Comparison of ENCODE assay signal across 11 cellular contexts in genomic region chr1:41713557-41714327, GRCh38.
A peak's percentile ranks its signal among the peaks of the same experiment; 100 is the strongest.
DNase-seq lines count a peak whose midpoint lies in the region; ATAC-seq, FAIRE-seq and TF ChIP-seq lines count a peak whose summit lies in the region.
"Had no signal": no experiment of that assay in that cellular context is flagged by ENCODE, and none has a peak within 500 bp of the region (broad histone marks: within the 10 kb centered on the region; RNA-seq: fewer than 3 reads in every experiment).

No MANE protein-coding gene starts in this region.

- ATAC-seq in PC-3, result peak; percentile 86
- ATAC-seq: activated naive CD4-positive, alpha-beta T cell treated with anti-CD3 and anti-CD28 coated beads, Interleukin-2, amount 50 U/mL, for 72 hours; Panc1 had no signal

- H3K9me2 ChIP-seq in PC-3 (replicated peaks; ENCODE audit: low read length), result no peaks in the 10 kb centered on the region

- H3K9me1 ChIP-seq in endothelial cell of umbilical vein (replicated peaks; ENCODE audit: control insufficient read depth, extremely low read depth, insufficient read depth, low read length), result no peaks in the 10 kb centered on the region

- BruUV-seq in PC-3 (replicated peaks; lab: Mats Ljungman, UMichigan), result no TSS peak
- no TSS peak for BruUV-seq in endothelial cell of umbilical vein (replicated peaks; lab: Mats Ljungman, UMichigan)

- peaks cover 25% of the 10 kb centered on the region for H3K4me1 ChIP-seq in PC-3 (ENCODE audit: insufficient read depth, low read length)
- peaks cover 21% of the 10 kb centered on the region for H3K4me1 ChIP-seq in endothelial cell of umbilical vein (ENCODE audit: control insufficient read depth, extremely low read depth, insufficient read depth, low read length)
- no peaks in the 10 kb centered on the region for H3K4me1 ChIP-seq in esophagus muscularis mucosa

- no peaks in the 10 kb centered on the region for H4K20me1 ChIP-seq in PC-3 (ENCODE audit: low read length)
- no peaks in the 10 kb centered on the region for H4K20me1 ChIP-seq in endothelial cell of umbilical vein (replicated peaks; ENCODE audit: control insufficient read depth, extremely low read depth, insufficient read depth, low read length)

- peak overlapping the region; percentile 21; the same call in 1 of the 2 replicates for H3K27ac ChIP-seq in PC-3 (ENCODE audit: low read length)
- peak overlapping the region; percentile 71 for H3K27ac ChIP-seq in endothelial cell of umbilical vein (ENCODE audit: insufficient read depth, low read depth, low read length)
- H3K27ac ChIP-seq in esophagus muscularis mucosa (replicated peaks in 1 of 4), result no peak overlapping the region

- H3K9ac ChIP-seq in PC-3 (ENCODE audit: low read length) (no peak overlapping the region), endothelial cell of umbilical vein (replicated peaks; ENCODE audit: extremely low read depth, insufficient read depth, low read length) (peak overlapping the region; percentile 27)

- WGBS in esophagus muscularis mucosa, result 53% methylated on average over 6 of the region's 6 CpGs

- TF ChIP-seq POLR2A in H54 (IDR thresholded peaks at IDR 0.05; ENCODE audit: low read depth, low read length) (no peak), endothelial cell of umbilical vein (IDR thresholded peaks at IDR 0.05; ENCODE audit: low read depth, low read length) (no peak), esophagus muscularis mucosa (IDR thresholded peaks at IDR 0.05; ENCODE audit: low read depth) (no peak)

- no peaks in the 10 kb centered on the region for H3F3A ChIP-seq in PC-3 (ENCODE audit: low read length, unreplicated experiment)

- H3K4me2 ChIP-seq in PC-3 (ENCODE audit: low read length) (peak overlapping the region; percentile 42), endothelial cell of umbilical vein (ENCODE audit: insufficient read depth, low read length) (peak overlapping the region; percentile 34)

- H3K4me3 ChIP-seq in PC-3 (ENCODE audit: low read length), result no peak overlapping the region; the same call in 1 of the 2 replicates
- H3K4me3 ChIP-seq in endothelial cell of umbilical vein (replicated peaks in 1 of 3; ENCODE audit: insufficient read depth in 1 of 3, low read depth in 1 of 3, low read length in 3 of 3), result no peak overlapping the region
- no peak overlapping the region for H3K4me3 ChIP-seq in esophagus muscularis mucosa

- CTCF ChIA-PET in PC-3 (lab: Charles Lee), result interaction anchor here (0.9 kb wide), 1 partner anchor 71 kb away, joined by 3 read pairs; no protein-coding TSS in a partner anchor
- CTCF ChIA-PET in endothelial cell of umbilical vein (lab: Charles Lee), result interaction anchor here (0.7 to 1.9 kb wide), 13 partner anchors 9 to 460 kb away, joined by 3 to 13 read pairs (median 4); no protein-coding TSS in a partner anchor

- H3K79me2 ChIP-seq in PC-3 (ENCODE audit: low read length) (no peaks in the 10 kb centered on the region), endothelial cell of umbilical vein (ENCODE audit: control insufficient read depth, insufficient read depth, low read length) (no peaks in the 10 kb centered on the region)

- DNase-seq in H54 (ENCODE audit: insufficient read length, low spot score), result peak; percentile 99
- DNase-seq in PC-3, result peak; percentile 74
- DNase-seq in endothelial cell of umbilical vein (ENCODE audit: low read depth, low spot score), result peak; percentile 86
- peak; percentile 80 for DNase-seq in renal cortical epithelial cell (ENCODE audit: low read depth)
- no peak for DNase-seq in GM19240 (ENCODE audit: insufficient read length, low spot score)
- no peak for DNase-seq in HuH-7.5 (ENCODE audit: low spot score)
- DNase-seq in NCI-H526 treated with DMSO at 0.1 percent for 48 hours (lab: John Stamatoyannopoulos, UW), result no peak
- no peak for DNase-seq in esophagus muscularis mucosa (ENCODE audit: extremely low spot score)

- no peak overlapping the region for H2AFZ ChIP-seq in PC-3 (ENCODE audit: low read length)
- peak overlapping the region; percentile 77 for H2AFZ ChIP-seq in endothelial cell of umbilical vein (ENCODE audit: low read depth, low read length)

- FAIRE-seq in H54 (lab: Jason Lieb, UNC) (no peak), endothelial cell of umbilical vein (lab: Jason Lieb, UNC) (peak; percentile 96)
- FAIRE-seq: GM18507 had no signal

- dilution Hi-C loops in endothelial cell of umbilical vein (cut with MboI; ENCODE audit: extremely low pct_ligation_motif_present, low sequenced_read_pairs), result no loop called here

- POLR2A ChIA-PET in PC-3 (lab: Charles Lee; ENCODE audit: unreplicated experiment), result interaction anchor here (0.7 kb wide), 1 partner anchor 26 kb away, joined by 5 read pairs; no protein-coding TSS in a partner anchor
- POLR2A ChIA-PET in endothelial cell of umbilical vein (lab: Charles Lee), result no interaction called here

- no peaks in the 10 kb centered on the region for H3K9me3 ChIP-seq in PC-3 (ENCODE audit: low read length)
- H3K9me3 ChIP-seq in endothelial cell of umbilical vein (replicated peaks; ENCODE audit: control insufficient read depth, insufficient read depth, low read length), result no peaks in the 10 kb centered on the region
- no peaks in the 10 kb centered on the region for H3K9me3 ChIP-seq in esophagus muscularis mucosa

- no peak for TF ChIP-seq EP300 in esophagus muscularis mucosa (IDR thresholded peaks at IDR 0.05)

- intact Hi-C loops in PC-3 (cut with micrococcal nuclease), result no loop called here
- intact Hi-C loops in endothelial cell of umbilical vein (cut with micrococcal nuclease), result loop anchor here (1.0 to 5.0 kb wide), 5 partner anchors 11 to 189 kb away; no protein-coding TSS in a partner anchor
- intact Hi-C loops in esophagus muscularis mucosa (cut with DNase I), result no loop called here

- H3K36me3 ChIP-seq in PC-3 (ENCODE audit: low read depth, low read length) (no peaks in the 10 kb centered on the region), endothelial cell of umbilical vein (ENCODE audit: control insufficient read depth in 2 of 2, extremely low read depth in 1 of 2, insufficient read depth in 2 of 2, low read length in 2 of 2) (no peaks in the 10 kb centered on the region), esophagus muscularis mucosa (no peaks in the 10 kb centered on the region)

- TF ChIP-seq CTCF in PC-3 (conservative IDR thresholded peaks at IDR 0.05; ENCODE audit: low read depth, low read length) (no peak), endothelial cell of umbilical vein (IDR thresholded peaks at IDR 0.05; ENCODE audit: extremely low read depth in 1 of 2, insufficient read depth in 1 of 2, low read depth in 1 of 2, low read length in 2 of 2) (no peak), esophagus muscularis mucosa (IDR thresholded peaks at IDR 0.05) (no peak)

- H3K27me3 ChIP-seq in PC-3 (ENCODE audit: low read length) (no peaks in the 10 kb centered on the region), endothelial cell of umbilical vein (ENCODE audit: control insufficient read depth in 2 of 2, insufficient read depth in 2 of 2, low read length in 2 of 2) (no peaks in the 10 kb centered on the region), esophagus muscularis mucosa (no peaks in the 10 kb centered on the region)

TF ChIP-seq in endothelial cell of umbilical vein, 7 proteins besides CTCF, POLR2A, EP300 and RAD21:
- no peak for TF ChIP-seq EZH2 (IDR thresholded peaks at IDR 0.05; ENCODE audit: borderline replicate concordance, low read depth, low read length, severe bottlenecking)
- no peak for TF ChIP-seq MAX (IDR thresholded peaks at IDR 0.05; ENCODE audit: insufficient read depth, insufficient read length)
- TF ChIP-seq POLR2AphosphoS5 (IDR thresholded peaks at IDR 0.05; ENCODE audit: insufficient read depth, low read depth, low read length), result peak; percentile 57
- TF ChIP-seq GATA2 (IDR thresholded peaks at IDR 0.05; ENCODE audit: insufficient read depth, insufficient read length, low read depth, low read length), result no peak
- peak; percentile 93 for TF ChIP-seq FOS (IDR thresholded peaks at IDR 0.05; ENCODE audit: borderline replicate concordance, insufficient read depth, low read length)
- no peak for TF ChIP-seq MYC (IDR thresholded peaks at IDR 0.05; ENCODE audit: low read depth, low read length)
- TF ChIP-seq JUN (IDR thresholded peaks at IDR 0.05; ENCODE audit: borderline replicate concordance, insufficient read depth, insufficient read length, low read depth), result peak; percentile 59

Comparison
In these comparisons a context has a peak if more than half of its experiments do, and no peak if none do; other contexts are left out.
1. DNase-seq: peak in H54 (single experiment), PC-3 (single experiment), endothelial cell of umbilical vein (single experiment) and renal cortical epithelial cell (single experiment); none in GM19240 (single experiment), HuH-7.5 (single experiment), NCI-H526 treated with DMSO at 0.1 percent for 48 hours (single experiment) and esophagus muscularis mucosa (single experiment).
2. H3K27ac ChIP-seq: peak in PC-3 (single experiment) and endothelial cell of umbilical vein (single experiment); none in esophagus muscularis mucosa (0 of 4).